ENCODE assay signal across 26 cellular contexts in the genomic region with DNA sequence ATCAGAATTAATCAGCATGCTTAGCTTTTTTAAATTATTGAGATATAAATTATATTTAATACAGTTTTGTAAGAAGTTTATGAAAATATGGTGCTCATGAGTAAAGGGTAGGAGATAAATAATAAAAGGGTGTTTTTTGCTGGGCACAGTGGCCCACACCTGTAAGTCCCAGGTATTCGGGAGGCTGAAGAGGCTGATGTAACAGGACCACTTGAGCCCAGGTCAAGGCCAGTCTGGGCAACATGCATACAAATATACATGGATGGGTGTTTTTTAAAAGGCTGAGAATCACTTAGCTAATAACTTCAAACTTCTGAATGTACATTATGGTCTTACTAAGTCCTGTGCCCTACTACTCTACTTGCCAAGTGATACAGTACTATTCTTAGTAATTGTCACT.
"Had no signal": no experiment of that assay in that cellular context is flagged by ENCODE, and none has a peak within 500 bp of the region (broad histone marks: within the 10 kb centered on the region; RNA-seq: fewer than 3 reads in every experiment).

No MANE protein-coding gene starts in this region.

- H3K4me3 ChIP-seq: colonic mucosa, esophagus squamous epithelium, gastrocnemius medialis, heart right ventricle, lower lobe of right lung, mucosa of descending colon had no signal

- H3K9me3 ChIP-seq: colonic mucosa, esophagus squamous epithelium, gastrocnemius medialis, lower lobe of right lung, mucosa of descending colon had no signal

- FAIRE-seq: endometrium, islet of Langerhans, keratinocyte had no signal

- H3K4me1 ChIP-seq: colonic mucosa, esophagus squamous epithelium, gastrocnemius medialis, lower lobe of right lung had no signal

- H3K27ac ChIP-seq: colonic mucosa, epithelial cell of prostate, esophagus squamous epithelium, gastrocnemius medialis, heart right ventricle, lower lobe of right lung had no signal

- H3K36me3 ChIP-seq: colonic mucosa had no signal

- H3K27me3 ChIP-seq: colonic mucosa, esophagus squamous epithelium, gastrocnemius medialis, heart right ventricle had no signal

- DNase-seq: colonic mucosa; cortex of kidney; effector CD8-positive, alpha-beta T cell; effector memory CD8-positive, alpha-beta T cell; endodermal cell; erythroblast; esophagus squamous epithelium; foreskin fibroblast; foreskin melanocyte; gastrocnemius medialis; glutamatergic neuron; head of caudate nucleus; heart right ventricle; hippocampal formation; left colon; left ventricle myocardium superior; lower lobe of right lung; mesenchymal stem cell; mucosa of descending colon; naive B cell had no signal

- ATAC-seq: effector memory CD8-positive, alpha-beta T cell; esophagus mucosa; gastrocnemius medialis; heart right ventricle; left colon; left lobe of liver; left ventricle myocardium superior; lower lobe of right lung; mucosa of descending colon had no signal
